Comparison of ENCODE assay signal across 28 cellular contexts in the genomic region with DNA sequence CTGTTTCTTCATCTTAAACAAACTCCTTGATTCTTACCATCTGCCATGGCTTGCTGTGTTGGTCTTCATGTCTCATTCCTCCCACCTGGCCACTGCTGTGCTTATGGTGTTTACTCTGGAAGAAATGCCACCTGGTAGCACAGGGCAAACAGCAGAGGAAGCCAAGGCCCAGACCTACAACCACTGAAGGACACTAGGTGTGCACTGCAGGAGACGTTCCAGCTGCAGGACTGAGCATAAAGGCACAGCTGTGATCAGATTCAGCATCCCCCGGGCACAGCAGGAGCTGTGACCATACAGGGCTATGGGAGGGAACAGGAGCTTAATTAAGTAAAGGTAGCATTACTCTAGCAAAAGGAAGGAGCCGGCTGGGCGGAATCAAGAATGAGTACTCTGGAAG. TPM values are rescaled to one million over a fixed set of nuclear protein-coding genes. Genes with fewer than 3 reads are reported as not detected.
DNase-seq lines count a peak whose midpoint lies in the region; ATAC-seq and TF ChIP-seq lines count a peak whose summit lies in the region.
"Had no signal": no experiment of that assay in that cellular context is flagged by ENCODE, and none has a peak within 500 bp of the region (broad histone marks: within the 10 kb centered on the region; RNA-seq: fewer than 3 reads in every experiment).

No MANE protein-coding gene starts in this region.

- no peak overlapping the region for H3K4me3 ChIP-seq in stomach
- H3K4me3 ChIP-seq: GM23248 had no signal

- H3K36me3 ChIP-seq in stomach = no peaks in the 10 kb centered on the region

- no peak for TF ChIP-seq POLR2A in stomach (IDR thresholded peaks at IDR 0.05)

- intact Hi-C loops in stomach (cut with DNase I; ENCODE audit: low total_unique reads) = no loop called here

- ATAC-seq in GM21619 (IDR thresholded peaks at IDR 0.05; ENCODE audit: unreplicated experiment) = no peak
- ATAC-seq: esophagus mucosa, PC-3 had no signal

- DNase-seq in DMS153 (lab: John Stamatoyannopoulos, UW) (peak; percentile 53), DMS153 treated with DMSO at 0.1 percent for 48 hours (lab: John Stamatoyannopoulos, UW; ENCODE audit: unreplicated experiment) (no peak), NCI-H146 (lab: John Stamatoyannopoulos, UW) (peak; percentile 93), NCI-H774 (lab: John Stamatoyannopoulos, UW) (peak; percentile 65), stomach (peak; percentile 41), NCI-H226 (no peak)
- DNase-seq in stimulated activated CD4-positive, alpha-beta T cell treated with anti-CD3 and anti-CD28 coated beads, Interleukin-1b, Interleukin-23, amount 100 ng/mL, for 48 hours = no peak
- DNase-seq: 8988T; activated CD4-positive, alpha-beta memory T cell treated with anti-CD3 and anti-CD28 coated beads, Interleukin-2, amount 10 ng/mL, durations not matched to agents 7 days and 5 days; activated CD4-positive, CD25-positive, alpha-beta regulatory T cell treated with anti-CD3 and anti-CD28 coated beads, Interleukin-2, amount 50 U/mL, for 72 hours; activated CD8-positive, alpha-beta memory T cell treated with anti-CD3 and anti-CD28 coated beads, Interleukin-2, amount 50 U/mL, for 48 hours; activated naive CD4-positive, alpha-beta T cell treated with anti-CD3 and anti-CD28 coated beads for 36 hours; cerebellar nuclear complex; dermis blood vessel endothelial cell; endodermal cell; glutamatergic neuron; GM23248; MV-4-11; naive B cell; NCI-H187; NCI-H2227 treated with DMSO at 0.1 percent for 48 hours; PC-3; SK-N-SH; stimulated activated CD4-positive, alpha-beta T cell treated with anti-CD3 and anti-CD28 coated beads, Interleukin-4, amount 100 ng/mL, for 4 hours; substantia nigra had no signal

- no peaks in the 10 kb centered on the region for H3K9me3 ChIP-seq in stomach
- H3K9me3 ChIP-seq: SK-N-SH had no signal

- no peak for TF ChIP-seq EP300 in stomach (IDR thresholded peaks at IDR 0.05)

- WGBS in stomach, 5 donors = 69 to 84% (median 72%) methylated on average over 4 of the region's 4 CpGs

- peaks cover 0 to 5% (median 0%) of the 10 kb centered on the region in 4 donors for H3K4me1 ChIP-seq in stomach

- no peak for TF ChIP-seq CTCF in stomach (IDR thresholded peaks at IDR 0.05)

- H3K27ac ChIP-seq in stomach = no peak overlapping the region
- H3K27ac ChIP-seq: C4-2B, GM23248 had no signal

- H3K27me3 ChIP-seq in stomach = no peaks in the 10 kb centered on the region

RNA-seq across cellular contexts. Expression of a gene that starts 12.6 kb away (rescaled TPM):
- total RNA-seq in stomach = 10 to 100 TPM; 38.2 to 75.3 (median 52.2) TPM
- polyA plus RNA-seq in stomach = 10 to 100 TPM; 13.1 to 26.0 (median 15.5) TPM

Comparison
In these comparisons a context has a peak if more than half of its experiments do, and no peak if none do; other contexts are left out.
1. DNase-seq: peak in DMS153 (single experiment), NCI-H146 (single experiment), NCI-H774 (single experiment) and stomach (single experiment); none in DMS153 treated with DMSO at 0.1 percent for 48 hours (single experiment), NCI-H226 (single experiment) and stimulated activated CD4-positive, alpha-beta T cell treated with anti-CD3 and anti-CD28 coated beads, Interleukin-1b, Interleukin-23, amount 100 ng/mL, for 48 hours (single experiment).